Comparison of ENCODE assay signal across 12 cellular contexts in genomic region chr15:80978685-80979084, GRCh38. TPM values are rescaled to one million over a fixed set of nuclear protein-coding genes. Genes with fewer than 3 reads are reported as not detected.
DNase-seq lines count a peak whose midpoint lies in the region; ATAC-seq lines count a peak whose summit lies in the region.
"Had no signal": no experiment of that assay in that cellular context is flagged by ENCODE, and none has a peak within 500 bp of the region (broad histone marks: within the 10 kb centered on the region; RNA-seq: fewer than 3 reads in every experiment).

No MANE protein-coding gene starts in this region.

- H3K36me3 Mint-ChIP-seq in activated CD8-positive, alpha-beta T cell treated with anti-CD3 and anti-CD28 coated beads, Interleukin-2, amount 10 ng/mL, durations not matched to agents 7 days and 5 days (ENCODE audit: low read depth): peaks cover 48% of the 10 kb centered on the region
- H3K36me3 Mint-ChIP-seq in T-helper 2 cell treated with Interferon-gamma antibody and Interleukin-4, amounts not matched to agents 5 μg/mL and 100 μg/mL, for 36 hours (ENCODE audit: low read depth): peaks cover 45% of the 10 kb centered on the region
- peaks cover 65% of the 10 kb centered on the region for H3K36me3 Mint-ChIP-seq in activated T-helper 2 cell treated with anti-CD3 and anti-CD28 coated beads, Interferon-gamma antibody, Interleukin-2, Interleukin-4, amounts not matched to agents 10 μg/mL and 5 μg/mL and 100 μg/mL, durations not matched to agents 14 hours and 24 hours and 36 hours (ENCODE audit: low read depth)
- peaks cover 39 to 60% of the 10 kb centered on the region in 2 donors for H3K36me3 Mint-ChIP-seq in CD4-positive, alpha-beta memory T cell

- peaks cover 21% of the 10 kb centered on the region for H3K4me1 ChIP-seq in CD4-positive, alpha-beta memory T cell (ENCODE audit: insufficient read depth, low read length)

- H3K4me1 Mint-ChIP-seq in activated CD8-positive, alpha-beta T cell treated with anti-CD3 and anti-CD28 coated beads, Interleukin-2, amount 10 ng/mL, durations not matched to agents 7 days and 5 days (ENCODE audit: low read depth): peaks cover 47% of the 10 kb centered on the region
- peaks cover 44% of the 10 kb centered on the region for H3K4me1 Mint-ChIP-seq in T-helper 2 cell treated with Interferon-gamma antibody and Interleukin-4, amounts not matched to agents 5 μg/mL and 100 μg/mL, for 36 hours (ENCODE audit: low read depth)
- peaks cover 45% of the 10 kb centered on the region for H3K4me1 Mint-ChIP-seq in activated T-helper 2 cell treated with anti-CD3 and anti-CD28 coated beads, Interferon-gamma antibody, Interleukin-2, Interleukin-4, amounts not matched to agents 10 μg/mL and 5 μg/mL and 100 μg/mL, durations not matched to agents 14 hours and 24 hours and 36 hours (ENCODE audit: low read depth)
- H3K4me1 Mint-ChIP-seq in CD4-positive, alpha-beta memory T cell: peaks cover 35 to 60% (median 45%) of the 10 kb centered on the region in 4 donors

- peak; percentile 22 for DNase-seq in Caki2 (ENCODE audit: low read depth)
- peak; percentile 41 for DNase-seq in HT1080 (ENCODE audit: low read depth)
- no peak for DNase-seq in activated CD8-positive, alpha-beta T cell treated with anti-CD3 and anti-CD28 coated beads, Interleukin-2, amount 10 ng/mL, durations not matched to agents 7 days and 5 days
- DNase-seq in kidney tubule cell (ENCODE audit: low spot score): peak; percentile 43
- no peak for DNase-seq in T-helper 2 cell treated with Interferon-gamma antibody and Interleukin-4, amounts not matched to agents 5 μg/mL and 100 μg/mL, for 36 hours (ENCODE audit: low spot score)
- no peak for DNase-seq in activated T-helper 2 cell treated with anti-CD3 and anti-CD28 coated beads, Interferon-gamma antibody, Interleukin-2, Interleukin-4, amounts not matched to agents 10 μg/mL and 5 μg/mL and 100 μg/mL, durations not matched to agents 14 hours and 24 hours and 36 hours (ENCODE audit: low spot score)
- no peak for DNase-seq in CD4-positive, alpha-beta memory T cell
- DNase-seq: CD4-positive, CD25-positive, alpha-beta regulatory T cell; dorsolateral prefrontal cortex; left colon; NCI-H1694 had no signal

- H3K4me3 ChIP-seq in CD4-positive, alpha-beta memory T cell (ENCODE audit: low read length in 2 of 2): no peak overlapping the region
- H3K4me3 ChIP-seq: dorsolateral prefrontal cortex had no signal

- H3K27me3 Mint-ChIP-seq in activated CD8-positive, alpha-beta T cell treated with anti-CD3 and anti-CD28 coated beads, Interleukin-2, amount 10 ng/mL, durations not matched to agents 7 days and 5 days (ENCODE audit: low read depth): no peaks in the 10 kb centered on the region
- H3K27me3 Mint-ChIP-seq in T-helper 2 cell treated with Interferon-gamma antibody and Interleukin-4, amounts not matched to agents 5 μg/mL and 100 μg/mL, for 36 hours (ENCODE audit: low read depth): no peaks in the 10 kb centered on the region
- no peaks in the 10 kb centered on the region for H3K27me3 Mint-ChIP-seq in activated T-helper 2 cell treated with anti-CD3 and anti-CD28 coated beads, Interferon-gamma antibody, Interleukin-2, Interleukin-4, amounts not matched to agents 10 μg/mL and 5 μg/mL and 100 μg/mL, durations not matched to agents 14 hours and 24 hours and 36 hours (ENCODE audit: low read depth)
- no peaks in the 10 kb centered on the region for H3K27me3 Mint-ChIP-seq in CD4-positive, alpha-beta memory T cell
- H3K27me3 Mint-ChIP-seq: CD4-positive, CD25-positive, alpha-beta regulatory T cell had no signal

- CTCF ChIA-PET in activated CD8-positive, alpha-beta T cell treated with anti-CD3 and anti-CD28 coated beads, Interleukin-2, amount 10 ng/mL, durations not matched to agents 7 days and 5 days (lab: Charles Lee): interaction anchor here (1.6 to 2.4 kb wide), 3 partner anchors 9 to 288 kb away, joined by 5 to 20 read pairs (median 13); no protein-coding TSS in a partner anchor
- CTCF ChIA-PET in CD4-positive, alpha-beta memory T cell (lab: Charles Lee; ENCODE audit: partially characterized antibody): interaction anchor here (1.0 to 2.4 kb wide), 4 partner anchors 9 to 287 kb away, joined by 3 to 21 read pairs (median 11); no protein-coding TSS in a partner anchor

- no peak overlapping the region for H3K27ac ChIP-seq in CD4-positive, alpha-beta memory T cell (ENCODE audit: low read depth, low read length)
- H3K27ac ChIP-seq: dorsolateral prefrontal cortex had no signal

- no peaks in the 10 kb centered on the region for H3K27me3 ChIP-seq in CD4-positive, alpha-beta memory T cell (ENCODE audit: insufficient read depth, low read length)
- H3K27me3 ChIP-seq: dorsolateral prefrontal cortex had no signal

- H3K36me3 ChIP-seq in CD4-positive, alpha-beta memory T cell (ENCODE audit: insufficient read depth, low read length): peaks cover 28% of the 10 kb centered on the region

- POLR2A ChIA-PET in activated CD8-positive, alpha-beta T cell treated with anti-CD3 and anti-CD28 coated beads, Interleukin-2, amount 10 ng/mL, durations not matched to agents 7 days and 5 days (lab: Charles Lee): no interaction called here
- POLR2A ChIA-PET in CD4-positive, alpha-beta memory T cell (lab: Charles Lee; ENCODE audit: partially characterized antibody): no interaction called here

- no peaks in the 10 kb centered on the region for H3K9me3 ChIP-seq in CD4-positive, alpha-beta memory T cell (ENCODE audit: control insufficient read depth in 1 of 2, low read length in 2 of 2)

- in situ Hi-C loops in Caki2 (cut with HindIII; ENCODE audit: low pct_unique_long_range_greater_than_20kb, low sequenced_read_pairs): no loop called here

- no peaks in the 10 kb centered on the region for H3K9me3 Mint-ChIP-seq in activated CD8-positive, alpha-beta T cell treated with anti-CD3 and anti-CD28 coated beads, Interleukin-2, amount 10 ng/mL, durations not matched to agents 7 days and 5 days (ENCODE audit: insufficient read depth)
- no peaks in the 10 kb centered on the region for H3K9me3 Mint-ChIP-seq in T-helper 2 cell treated with Interferon-gamma antibody and Interleukin-4, amounts not matched to agents 5 μg/mL and 100 μg/mL, for 36 hours
- no peaks in the 10 kb centered on the region for H3K9me3 Mint-ChIP-seq in activated T-helper 2 cell treated with anti-CD3 and anti-CD28 coated beads, Interferon-gamma antibody, Interleukin-2, Interleukin-4, amounts not matched to agents 10 μg/mL and 5 μg/mL and 100 μg/mL, durations not matched to agents 14 hours and 24 hours and 36 hours
- H3K9me3 Mint-ChIP-seq in CD4-positive, alpha-beta memory T cell: no peaks in the 10 kb centered on the region
- H3K9me3 Mint-ChIP-seq: CD4-positive, CD25-positive, alpha-beta regulatory T cell had no signal

- intact Hi-C loops in activated T-helper 2 cell treated with anti-CD3 and anti-CD28 coated beads, Interferon-gamma antibody, Interleukin-2, Interleukin-4, amounts not matched to agents 10 μg/mL and 5 μg/mL and 100 μg/mL, durations not matched to agents 14 hours and 24 hours and 36 hours (cut with micrococcal nuclease): loop anchor here (5.0 kb wide), 1 partner anchor 129 kb away; no protein-coding TSS in a partner anchor
- intact Hi-C loops in CD4-positive, alpha-beta memory T cell (cut with micrococcal nuclease): loop anchor here (10.0 kb wide), 1 partner anchor 426 kb away; no protein-coding TSS in a partner anchor

- H3K4me3 Mint-ChIP-seq in activated CD8-positive, alpha-beta T cell treated with anti-CD3 and anti-CD28 coated beads, Interleukin-2, amount 10 ng/mL, durations not matched to agents 7 days and 5 days: no peak overlapping the region
- no peak overlapping the region for H3K4me3 Mint-ChIP-seq in T-helper 2 cell treated with Interferon-gamma antibody and Interleukin-4, amounts not matched to agents 5 μg/mL and 100 μg/mL, for 36 hours
- H3K4me3 Mint-ChIP-seq in activated T-helper 2 cell treated with anti-CD3 and anti-CD28 coated beads, Interferon-gamma antibody, Interleukin-2, Interleukin-4, amounts not matched to agents 10 μg/mL and 5 μg/mL and 100 μg/mL, durations not matched to agents 14 hours and 24 hours and 36 hours (ENCODE audit: low read depth): no peak overlapping the region
- no peak overlapping the region for H3K4me3 Mint-ChIP-seq in CD4-positive, alpha-beta memory T cell
- H3K4me3 Mint-ChIP-seq: CD4-positive, CD25-positive, alpha-beta regulatory T cell had no signal

- peak overlapping the region; percentile 27 for H3K27ac Mint-ChIP-seq in activated CD8-positive, alpha-beta T cell treated with anti-CD3 and anti-CD28 coated beads, Interleukin-2, amount 10 ng/mL, durations not matched to agents 7 days and 5 days
- no peak overlapping the region for H3K27ac Mint-ChIP-seq in T-helper 2 cell treated with Interferon-gamma antibody and Interleukin-4, amounts not matched to agents 5 μg/mL and 100 μg/mL, for 36 hours
- no peak overlapping the region for H3K27ac Mint-ChIP-seq in activated T-helper 2 cell treated with anti-CD3 and anti-CD28 coated beads, Interferon-gamma antibody, Interleukin-2, Interleukin-4, amounts not matched to agents 10 μg/mL and 5 μg/mL and 100 μg/mL, durations not matched to agents 14 hours and 24 hours and 36 hours
- peak overlapping the region in 1 of 7 donors; percentile 42 for H3K27ac Mint-ChIP-seq in CD4-positive, alpha-beta memory T cell

- ATAC-seq in activated CD8-positive, alpha-beta T cell treated with anti-CD3 and anti-CD28 coated beads, Interleukin-2, amount 10 ng/mL, durations not matched to agents 7 days and 5 days: no peak
- ATAC-seq in GM19397 (IDR thresholded peaks at IDR 0.05; ENCODE audit: unreplicated experiment): no peak
- ATAC-seq: left colon had no signal

RNA-seq across cellular contexts. Expression of gene MESD, which starts 10.9 kb away (rescaled TPM):
- total RNA-seq in Caki2 (2014; rRNA removed; shearing (Covaris generic); ENCODE audit: low replicate concordance): 16.6 and 18.5 TPM in 2 replicates
- 25.2 and 27.6 TPM in 2 replicates for total RNA-seq in HT1080 (2014; rRNA removed; shearing (Covaris generic))
- polyA plus RNA-seq in HT1080 (2015; cell fraction: cytosol; rRNA removed): 23.9 and 25.8 TPM in 2 replicates
- polyA plus RNA-seq in HT1080 (2015; cell fraction: nucleus; rRNA removed): 18.6 and 20.0 TPM in 2 replicates
- 10 to 100 TPM; 27.0 to 27.4 TPM for total RNA-seq in activated CD8-positive, alpha-beta T cell treated with anti-CD3 and anti-CD28 coated beads, Interleukin-2, amount 10 ng/mL, durations not matched to agents 7 days and 5 days
- total RNA-seq in activated T-helper 2 cell treated with anti-CD3 and anti-CD28 coated beads, Interferon-gamma antibody, Interleukin-2, Interleukin-4, amounts not matched to agents 10 μg/mL and 5 μg/mL and 100 μg/mL, durations not matched to agents 14 hours and 24 hours and 36 hours: 27.0 and 28.6 TPM in 2 replicates
- total RNA-seq in CD4-positive, alpha-beta memory T cell: 10 to 100 TPM; 43.3 to 44.6 TPM
- polyA plus RNA-seq in CD4-positive, alpha-beta memory T cell: 10 to 100 TPM; 32.2 to 35.7 TPM

RNA-seq across cellular contexts. Expression of gene TLNRD1, which starts 22.0 kb away (rescaled TPM):
- total RNA-seq in Caki2 (2014; rRNA removed; shearing (Covaris generic); ENCODE audit: low replicate concordance): 19.3 and 21.4 TPM in 2 replicates
- total RNA-seq in HT1080 (2014; rRNA removed; shearing (Covaris generic)): 17.7 and 20.6 TPM in 2 replicates
- polyA plus RNA-seq in HT1080 (2015; cell fraction: cytosol; rRNA removed): 18.1 and 20.3 TPM in 2 replicates
- polyA plus RNA-seq in HT1080 (2015; cell fraction: nucleus; rRNA removed): 13.1 and 13.3 TPM in 2 replicates
- 10 to 100 TPM; 32.3 to 33.8 TPM for total RNA-seq in activated CD8-positive, alpha-beta T cell treated with anti-CD3 and anti-CD28 coated beads, Interleukin-2, amount 10 ng/mL, durations not matched to agents 7 days and 5 days
- 18.5 and 19.1 TPM in 2 replicates for total RNA-seq in activated T-helper 2 cell treated with anti-CD3 and anti-CD28 coated beads, Interferon-gamma antibody, Interleukin-2, Interleukin-4, amounts not matched to agents 10 μg/mL and 5 μg/mL and 100 μg/mL, durations not matched to agents 14 hours and 24 hours and 36 hours
- 10 to 100 TPM; 29.7 to 29.8 TPM for total RNA-seq in CD4-positive, alpha-beta memory T cell
- polyA plus RNA-seq in CD4-positive, alpha-beta memory T cell: 1 to 10 TPM; 2.4 to 5.2 TPM

Comparison
In these comparisons a context has a peak if more than half of its experiments do, and no peak if none do; other contexts are left out.
1. DNase-seq: peak in Caki2 (single experiment), HT1080 (single experiment) and kidney tubule cell (single experiment); none in activated CD8-positive, alpha-beta T cell treated with anti-CD3 and anti-CD28 coated beads, Interleukin-2, amount 10 ng/mL, durations not matched to agents 7 days and 5 days (single experiment), T-helper 2 cell treated with Interferon-gamma antibody and Interleukin-4, amounts not matched to agents 5 μg/mL and 100 μg/mL, for 36 hours (single experiment), activated T-helper 2 cell treated with anti-CD3 and anti-CD28 coated beads, Interferon-gamma antibody, Interleukin-2, Interleukin-4, amounts not matched to agents 10 μg/mL and 5 μg/mL and 100 μg/mL, durations not matched to agents 14 hours and 24 hours and 36 hours (single experiment) and CD4-positive, alpha-beta memory T cell (0 of 5).